Comparison of ENCODE assay signal across 19 cellular contexts in the genomic region with DNA sequence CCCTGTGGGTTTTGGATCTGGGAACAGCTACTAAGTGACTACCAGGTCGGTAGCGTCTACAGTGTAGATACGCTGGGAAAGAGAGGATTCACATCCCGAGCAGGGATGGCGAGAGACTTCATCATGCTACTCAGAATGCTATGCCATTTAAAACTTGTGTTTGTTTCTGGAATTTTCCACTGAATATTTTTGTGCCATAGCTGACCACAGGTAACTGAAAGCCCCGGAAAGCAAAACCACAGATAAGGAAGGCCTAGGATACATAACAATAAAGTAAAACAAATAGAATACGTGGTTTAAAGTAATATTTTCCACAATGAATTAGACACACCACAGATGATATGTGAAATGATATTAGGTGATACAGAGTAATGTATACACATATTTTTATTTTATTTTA. TPM values are rescaled to one million over a fixed set of nuclear protein-coding genes. Genes with fewer than 3 reads are reported as not detected.
"Had no signal": no experiment of that assay in that cellular context is flagged by ENCODE, and none has a peak within 500 bp of the region (broad histone marks: within the 10 kb centered on the region; RNA-seq: fewer than 3 reads in every experiment).

No MANE protein-coding gene starts in this region.

- H3K9me3 Mint-ChIP-seq: activated naive CD4-positive, alpha-beta T cell treated with anti-CD3 and anti-CD28 coated beads, Interleukin-2, amount 50 U/mL, for 72 hours; natural killer cell; stimulated activated effector memory CD8-positive, alpha-beta T cell treated with anti-CD3 and anti-CD28 coated beads, Interleukin-12 subunit alpha, Interleukin-12 subunit beta, amount 100 ng/mL, for 72 hours had no signal

- DNase-seq: activated CD4-positive, alpha-beta T cell treated with anti-CD3 and anti-CD28 coated beads for 48 hours; activated T-cell treated with anti-CD3 and anti-CD28 coated beads, Interleukin-2, amount 50 U/mL, for 1 hour; body of pancreas; central memory CD4-positive, alpha-beta T cell; cortex of kidney; effector CD8-positive, alpha-beta T cell; left lung; mucosa of descending colon; natural killer cell; occipital lobe; psoas muscle; WERI-Rb-1 had no signal

- H3K4me1 Mint-ChIP-seq: natural killer cell had no signal

- H3K36me3 ChIP-seq: left lung, right lobe of liver, tibial nerve, WERI-Rb-1 had no signal

- H3K4me3 ChIP-seq: body of pancreas, left lung, mucosa of descending colon, psoas muscle, right lobe of liver, tibial nerve had no signal

- H3K27me3 ChIP-seq: body of pancreas, left lung, right lobe of liver, tibial nerve had no signal

- H3K4me1 ChIP-seq: body of pancreas, psoas muscle, right lobe of liver, tibial nerve had no signal

- H3K9me3 ChIP-seq: body of pancreas, left lung, mucosa of descending colon, psoas muscle, right lobe of liver, tibial nerve had no signal

- H3K36me3 Mint-ChIP-seq: natural killer cell; stimulated activated effector memory CD8-positive, alpha-beta T cell treated with anti-CD3 and anti-CD28 coated beads, Interleukin-12 subunit alpha, Interleukin-12 subunit beta, amount 100 ng/mL, for 72 hours had no signal

- H3K4me3 Mint-ChIP-seq: natural killer cell; stimulated activated effector memory CD8-positive, alpha-beta T cell treated with anti-CD3 and anti-CD28 coated beads, Interleukin-12 subunit alpha, Interleukin-12 subunit beta, amount 100 ng/mL, for 72 hours; T-helper 2 cell treated with Interferon-gamma antibody and Interleukin-4, amounts not matched to agents 5 μg/mL and 100 μg/mL, for 36 hours had no signal

- H3K27ac Mint-ChIP-seq: natural killer cell; stimulated activated effector memory CD8-positive, alpha-beta T cell treated with anti-CD3 and anti-CD28 coated beads, Interleukin-12 subunit alpha, Interleukin-12 subunit beta, amount 100 ng/mL, for 72 hours; T-helper 2 cell treated with Interferon-gamma antibody and Interleukin-4, amounts not matched to agents 5 μg/mL and 100 μg/mL, for 36 hours had no signal

- ATAC-seq: activated naive CD4-positive, alpha-beta T cell treated with anti-CD3 and anti-CD28 coated beads, Interleukin-2, amount 50 U/mL, for 72 hours; body of pancreas; left lung; mucosa of descending colon; natural killer cell; psoas muscle; right lobe of liver; stimulated activated effector memory CD8-positive, alpha-beta T cell treated with anti-CD3 and anti-CD28 coated beads, Interleukin-12 subunit alpha, Interleukin-12 subunit beta, amount 100 ng/mL, for 72 hours had no signal

- H3K27ac ChIP-seq: body of pancreas, left lung, psoas muscle, right lobe of liver, tibial nerve, WERI-Rb-1 had no signal

RNA-seq across cellular contexts. Expression of gene HCAR1, which starts 7.9 kb away (rescaled TPM):
- total RNA-seq: right lobe of liver had no signal

RNA-seq across cellular contexts. Expression of gene HCAR3, which starts 21.9 kb away (rescaled TPM):
- total RNA-seq: activated CD8-positive, alpha-beta memory T cell treated with anti-CD3 and anti-CD28 coated beads for 36 hours had no signal
- polyA plus RNA-seq: fibroblast of lung had no signal

RNA-seq across cellular contexts. Expression of gene HCAR2, which starts 35.4 kb away (rescaled TPM):
- total RNA-seq: activated CD8-positive, alpha-beta memory T cell treated with anti-CD3 and anti-CD28 coated beads for 36 hours; body of pancreas; occipital lobe had no signal
- polyA plus RNA-seq: fibroblast of lung had no signal

RNA-seq across cellular contexts. Expression of gene CCDC62, which starts 35.8 kb away (rescaled TPM):
- total RNA-seq: body of pancreas had no signal
